In genomic region chr2:3680548-3681345, GRCh38 we compare ENCODE assay signal across 1 cellular context.
TF ChIP-seq lines count a peak whose summit lies in the region.

No MANE protein-coding gene starts in this region.

TF ChIP-seq in K562, 482 proteins besides CTCF, POLR2A, EP300 and RAD21 (continued from another document):
- no peak for TF ChIP-seq ZBTB26 (CRISPR knock-in tag; IDR thresholded peaks at IDR 0.05)
- no peak for TF ChIP-seq ZSCAN29 (IDR thresholded peaks at IDR 0.05)
- TF ChIP-seq MGA (IDR thresholded peaks at IDR 0.05) = no peak
- no peak for TF ChIP-seq ZBTB8A (IDR thresholded peaks at IDR 0.05; ENCODE audit: partially characterized antibody)
- TF ChIP-seq ZNF668 (CRISPR knock-in tag; IDR thresholded peaks at IDR 0.05) = no peak
- no peak for TF ChIP-seq PPARD (CRISPR knock-in tag; IDR thresholded peaks at IDR 0.05)
- TF ChIP-seq TSC22D4 (tag; IDR thresholded peaks at IDR 0.05) = no peak
- TF ChIP-seq ZNF197 (CRISPR knock-in tag; IDR thresholded peaks at IDR 0.05; ENCODE audit: low read depth) = no peak
- TF ChIP-seq RCOR1 (IDR thresholded peaks at IDR 0.05; ENCODE audit: borderline replicate concordance in 1 of 2, low read depth in 2 of 2, low read length in 2 of 2) = no peak
TF ChIP-seq in K562: peak in this region for 2.
